In genomic region chr12:116599285-116600122, GRCh38 we compare ENCODE assay signal across 8 cellular contexts. TPM values are rescaled to one million over a fixed set of nuclear protein-coding genes. Genes with fewer than 3 reads are reported as not detected.
DNase-seq lines count a peak whose midpoint lies in the region; ATAC-seq and TF ChIP-seq lines count a peak whose summit lies in the region.

No MANE protein-coding gene starts in this region.

- DNase-seq in NCI-H345 (lab: John Stamatoyannopoulos, UW): peak; percentile 19
- no peak for DNase-seq in NCI-H345 treated with DMSO at 0.1 percent for 48 hours (lab: John Stamatoyannopoulos, UW; ENCODE audit: unreplicated experiment)
- peak; percentile 67 for DNase-seq in OCI-LY7 (ENCODE audit: low spot score)
- peak; percentile 30 for DNase-seq in activated T-helper 2 cell treated with anti-CD3 and anti-CD28 coated beads, Interferon-gamma antibody, Interleukin-2, Interleukin-4, amounts not matched to agents 10 μg/mL and 5 μg/mL and 100 μg/mL, durations not matched to agents 14 hours and 24 hours and 36 hours (ENCODE audit: low spot score)
- peak; percentile 83 for DNase-seq in fibroblast of the aortic adventitia (ENCODE audit: low read depth)
- DNase-seq in stimulated activated naive CD8-positive, alpha-beta T cell treated with anti-CD3 and anti-CD28 coated beads, Interleukin-15, Interleukin-2, amounts not matched to agents 100 U/mL and 50 U/mL, for 24 hours: peak; percentile 80

- H3K4me3 ChIP-seq in OCI-LY7 (ENCODE audit: low read depth, low read length, poor library complexity, severe bottlenecking) (no peak overlapping the region), fibroblast of the aortic adventitia (ENCODE audit: low read depth, low read length) (peak overlapping the region; percentile 51), neural cell (ENCODE audit: low read length) (no peak overlapping the region)

- H3K27ac ChIP-seq in OCI-LY7 (ENCODE audit: low read depth, low read length, poor library complexity, severe bottlenecking) (no peak overlapping the region), neural cell (ENCODE audit: low read length) (no peak overlapping the region)

- H3K27ac Mint-ChIP-seq in activated T-helper 2 cell treated with anti-CD3 and anti-CD28 coated beads, Interferon-gamma antibody, Interleukin-2, Interleukin-4, amounts not matched to agents 10 μg/mL and 5 μg/mL and 100 μg/mL, durations not matched to agents 14 hours and 24 hours and 36 hours: no peak overlapping the region

- no peak for TF ChIP-seq RAD21 in neural cell (conservative IDR thresholded peaks at IDR 0.05)

- no peak for TF ChIP-seq EP300 in neural cell (conservative IDR thresholded peaks at IDR 0.05; ENCODE audit: poor library complexity, severe bottlenecking)

- no peaks in the 10 kb centered on the region for H3K36me3 ChIP-seq in OCI-LY7 (ENCODE audit: insufficient read depth, low read length)
- H3K36me3 ChIP-seq in neural cell (ENCODE audit: insufficient read depth, low read length): no peaks in the 10 kb centered on the region

- no peaks in the 10 kb centered on the region for H3K79me2 ChIP-seq in OCI-LY7 (ENCODE audit: insufficient read depth, low read depth, low read length)
- H3K79me2 ChIP-seq in neural cell (replicated peaks; ENCODE audit: insufficient read depth, low read length): no peaks in the 10 kb centered on the region

- no peaks in the 10 kb centered on the region for H3K27me3 Mint-ChIP-seq in activated T-helper 2 cell treated with anti-CD3 and anti-CD28 coated beads, Interferon-gamma antibody, Interleukin-2, Interleukin-4, amounts not matched to agents 10 μg/mL and 5 μg/mL and 100 μg/mL, durations not matched to agents 14 hours and 24 hours and 36 hours (ENCODE audit: low read depth)

- H3K36me3 Mint-ChIP-seq in activated T-helper 2 cell treated with anti-CD3 and anti-CD28 coated beads, Interferon-gamma antibody, Interleukin-2, Interleukin-4, amounts not matched to agents 10 μg/mL and 5 μg/mL and 100 μg/mL, durations not matched to agents 14 hours and 24 hours and 36 hours (ENCODE audit: low read depth): no peaks in the 10 kb centered on the region

- H2AFZ ChIP-seq in OCI-LY7 (ENCODE audit: low read length): no peak overlapping the region
- H2AFZ ChIP-seq in neural cell (ENCODE audit: low read depth, low read length): no peak overlapping the region

- H3K9me3 Mint-ChIP-seq in activated T-helper 2 cell treated with anti-CD3 and anti-CD28 coated beads, Interferon-gamma antibody, Interleukin-2, Interleukin-4, amounts not matched to agents 10 μg/mL and 5 μg/mL and 100 μg/mL, durations not matched to agents 14 hours and 24 hours and 36 hours: no peaks in the 10 kb centered on the region

- no peaks in the 10 kb centered on the region for H3K4me1 ChIP-seq in OCI-LY7 (ENCODE audit: insufficient read depth, low read length, poor library complexity, severe bottlenecking)

- ATAC-seq in stimulated activated naive CD8-positive, alpha-beta T cell treated with anti-CD3 and anti-CD28 coated beads, Interleukin-15, Interleukin-2, amounts not matched to agents 100 U/mL and 50 U/mL, for 24 hours: peak; percentile 51
- ATAC-seq in GM19023 (IDR thresholded peaks at IDR 0.05; ENCODE audit: unreplicated experiment): no peak

- H3F3A ChIP-seq in neural cell (ENCODE audit: insufficient read depth, low read length, poor library complexity, severe bottlenecking): no peaks in the 10 kb centered on the region

- peaks cover 26% of the 10 kb centered on the region for H3K4me1 Mint-ChIP-seq in activated T-helper 2 cell treated with anti-CD3 and anti-CD28 coated beads, Interferon-gamma antibody, Interleukin-2, Interleukin-4, amounts not matched to agents 10 μg/mL and 5 μg/mL and 100 μg/mL, durations not matched to agents 14 hours and 24 hours and 36 hours (ENCODE audit: low read depth)

- H3K9me3 ChIP-seq in OCI-LY7 (ENCODE audit: low read length): no peaks in the 10 kb centered on the region
- H3K9me3 ChIP-seq in neural cell (ENCODE audit: low read length): no peaks in the 10 kb centered on the region

- intact Hi-C loops in OCI-LY7 (cut with micrococcal nuclease; ENCODE audit: unreplicated experiment): loop anchor here (5.0 to 10.0 kb wide), 4 partner anchors 265 to 605 kb away; partner anchors contain the start of gene MED13L
- intact Hi-C loops in activated T-helper 2 cell treated with anti-CD3 and anti-CD28 coated beads, Interferon-gamma antibody, Interleukin-2, Interleukin-4, amounts not matched to agents 10 μg/mL and 5 μg/mL and 100 μg/mL, durations not matched to agents 14 hours and 24 hours and 36 hours (cut with micrococcal nuclease): loop anchor here (5.0 to 10.0 kb wide), 4 partner anchors 62 to 605 kb away; partner anchors contain the start of gene MED13L

- POLR2A ChIA-PET in OCI-LY7 (lab: Charles Lee): interaction anchor here (0.6 kb wide), 1 partner anchor 476 kb away, joined by 4 read pairs; no protein-coding TSS in a partner anchor

- TF ChIP-seq CTCF in OCI-LY7 (conservative IDR thresholded peaks at IDR 0.05; ENCODE audit: low read length) (peak; percentile 69), fibroblast of the aortic adventitia (IDR thresholded peaks at IDR 0.05; ENCODE audit: insufficient read depth, low read length) (peak; percentile 75), neural cell (IDR thresholded peaks at IDR 0.05; ENCODE audit: poor library complexity, severe bottlenecking) (peak; percentile 21)

- no peaks in the 10 kb centered on the region for H3K9me2 ChIP-seq in OCI-LY7 (ENCODE audit: insufficient read depth, low read length)
- no peaks in the 10 kb centered on the region for H3K9me2 ChIP-seq in neural cell (ENCODE audit: insufficient read depth, low read length)

- H3K4me2 ChIP-seq in OCI-LY7 (ENCODE audit: low read length) (no peak overlapping the region), neural cell (ENCODE audit: low read length) (no peak overlapping the region)

- no peak overlapping the region for H3K4me3 Mint-ChIP-seq in activated T-helper 2 cell treated with anti-CD3 and anti-CD28 coated beads, Interferon-gamma antibody, Interleukin-2, Interleukin-4, amounts not matched to agents 10 μg/mL and 5 μg/mL and 100 μg/mL, durations not matched to agents 14 hours and 24 hours and 36 hours (ENCODE audit: low read depth)

- no TSS peak for BruUV-seq in OCI-LY7 (replicated peaks; lab: Mats Ljungman, UMichigan)

- CTCF ChIA-PET in OCI-LY7 (lab: Charles Lee; ENCODE audit: unreplicated experiment): no interaction called here

- H3K27me3 ChIP-seq in neural cell (ENCODE audit: insufficient read depth, low read depth, low read length): no peaks in the 10 kb centered on the region

- H3K9ac ChIP-seq in neural cell (ENCODE audit: low read length): no peak overlapping the region

- H4K20me1 ChIP-seq in OCI-LY7 (ENCODE audit: insufficient read depth, low read length) (no peaks in the 10 kb centered on the region; the same call in 1 of the 2 replicates), neural cell (ENCODE audit: insufficient read depth) (no peaks in the 10 kb centered on the region)

TF ChIP-seq in neural cell, 6 proteins besides CTCF, POLR2A, EP300 and RAD21:
- TF ChIP-seq TAF1 (IDR thresholded peaks at IDR 0.05; ENCODE audit: low read depth) (no peak), MXI1 (conservative IDR thresholded peaks at IDR 0.05; ENCODE audit: poor library complexity, severe bottlenecking) (no peak), EZH2 (IDR thresholded peaks at IDR 0.05; ENCODE audit: borderline replicate concordance, insufficient read depth, low read length, poor library complexity, severe bottlenecking) (no peak), SMC3 (conservative IDR thresholded peaks at IDR 0.05; ENCODE audit: poor library complexity) (no peak), POLR2AphosphoS5 (IDR thresholded peaks at IDR 0.05) (no peak)
- TF ChIP-seq, protein P1, sequence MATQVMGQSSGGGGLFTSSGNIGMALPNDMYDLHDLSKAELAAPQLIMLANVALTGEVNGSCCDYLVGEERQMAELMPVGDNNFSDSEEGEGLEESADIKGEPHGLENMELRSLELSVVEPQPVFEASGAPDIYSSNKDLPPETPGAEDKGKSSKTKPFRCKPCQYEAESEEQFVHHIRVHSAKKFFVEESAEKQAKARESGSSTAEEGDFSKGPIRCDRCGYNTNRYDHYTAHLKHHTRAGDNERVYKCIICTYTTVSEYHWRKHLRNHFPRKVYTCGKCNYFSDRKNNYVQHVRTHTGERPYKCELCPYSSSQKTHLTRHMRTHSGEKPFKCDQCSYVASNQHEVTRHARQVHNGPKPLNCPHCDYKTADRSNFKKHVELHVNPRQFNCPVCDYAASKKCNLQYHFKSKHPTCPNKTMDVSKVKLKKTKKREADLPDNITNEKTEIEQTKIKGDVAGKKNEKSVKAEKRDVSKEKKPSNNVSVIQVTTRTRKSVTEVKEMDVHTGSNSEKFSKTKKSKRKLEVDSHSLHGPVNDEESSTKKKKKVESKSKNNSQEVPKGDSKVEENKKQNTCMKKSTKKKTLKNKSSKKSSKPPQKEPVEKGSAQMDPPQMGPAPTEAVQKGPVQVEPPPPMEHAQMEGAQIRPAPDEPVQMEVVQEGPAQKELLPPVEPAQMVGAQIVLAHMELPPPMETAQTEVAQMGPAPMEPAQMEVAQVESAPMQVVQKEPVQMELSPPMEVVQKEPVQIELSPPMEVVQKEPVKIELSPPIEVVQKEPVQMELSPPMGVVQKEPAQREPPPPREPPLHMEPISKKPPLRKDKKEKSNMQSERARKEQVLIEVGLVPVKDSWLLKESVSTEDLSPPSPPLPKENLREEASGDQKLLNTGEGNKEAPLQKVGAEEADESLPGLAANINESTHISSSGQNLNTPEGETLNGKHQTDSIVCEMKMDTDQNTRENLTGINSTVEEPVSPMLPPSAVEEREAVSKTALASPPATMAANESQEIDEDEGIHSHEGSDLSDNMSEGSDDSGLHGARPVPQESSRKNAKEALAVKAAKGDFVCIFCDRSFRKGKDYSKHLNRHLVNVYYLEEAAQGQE (IDR thresholded peaks at IDR 0.05; ENCODE audit: borderline replicate concordance): no peak

RNA-seq across cellular contexts. Expression of gene MAP1LC3B2, which starts 40.3 kb away (rescaled TPM):
- not detected in 2 replicates for total RNA-seq in OCI-LY7 (2014; rRNA removed; shearing (Covaris generic))
- not detected in 2 replicates for total RNA-seq in OCI-LY7 (2022)
- total RNA-seq in activated T-helper 2 cell treated with anti-CD3 and anti-CD28 coated beads, Interferon-gamma antibody, Interleukin-2, Interleukin-4, amounts not matched to agents 10 μg/mL and 5 μg/mL and 100 μg/mL, durations not matched to agents 14 hours and 24 hours and 36 hours: 0.37 and 0.60 TPM in 2 replicates
- not detected in 2 replicates for total RNA-seq in fibroblast of the aortic adventitia (ENCODE audit: low replicate concordance)
- polyA plus RNA-seq in neural cell: 1.8 and 3.9 TPM in 2 replicates
- 3.9 and 4.7 TPM in 2 replicates for polyA minus RNA-seq in neural cell

Comparison
In these comparisons a context has a peak if more than half of its experiments do, and no peak if none do; other contexts are left out.
1. CTCF ChIP-seq: peak in every context shown above with its lines; median percentile 75 in fibroblast of the aortic adventitia; 69 in OCI-LY7; 21 in neural cell.